ENCODE assay signal across 8 cellular contexts in genomic region chr17:34788696-34789095, GRCh38.
"Had no signal": no experiment of that assay in that cellular context is flagged by ENCODE, and none has a peak within 500 bp of the region (broad histone marks: within the 10 kb centered on the region; RNA-seq: fewer than 3 reads in every experiment).

No MANE protein-coding gene starts in this region.

- DNase-seq: GDM1, GF-D8 had no signal

- FAIRE-seq: G401.6, GM12878, GM12891, GM12892, GM18507, GM19239 had no signal

- ATAC-seq: GM12878 had no signal

- H3K4me3 ChIP-seq: GM12878 had no signal
